Comparison of ENCODE assay signal across 1 cellular context in genomic region chr1:77438239-77438913, GRCh38.
TF ChIP-seq lines count a peak whose summit lies in the region.

No MANE protein-coding gene starts in this region.

TF ChIP-seq in IMR-90, 13 proteins besides CTCF, POLR2A, EP300 and RAD21 (continued from another document):
- TF ChIP-seq ELK1 (IDR thresholded peaks at IDR 0.05; ENCODE audit: borderline replicate concordance, low read depth, low read length) (no peak), NFE2L2 (IDR thresholded peaks at IDR 0.05; ENCODE audit: low read depth, low read length) (no peak), BHLHE40 (IDR thresholded peaks at IDR 0.05; ENCODE audit: low read depth, low read length) (no peak), USF2 (IDR thresholded peaks at IDR 0.05; ENCODE audit: low read depth, low read length) (no peak), MXI1 (IDR thresholded peaks at IDR 0.05; ENCODE audit: borderline replicate concordance, low read depth, low read length) (no peak), RFX5 (IDR thresholded peaks at IDR 0.05; ENCODE audit: low read depth, low read length) (no peak), MAZ (IDR thresholded peaks at IDR 0.05; ENCODE audit: borderline replicate concordance, low read depth, low read length) (no peak), CEBPB (IDR thresholded peaks at IDR 0.05; ENCODE audit: low read depth, low read length) (no peak), CHD1 (IDR thresholded peaks at IDR 0.05; ENCODE audit: low read depth, low read length) (no peak)
TF ChIP-seq in IMR-90: peak in this region for 0.
